In genomic region chr3:158105710-158106438, GRCh38 we compare ENCODE assay signal across 9 cellular contexts. TPM values are rescaled to one million over a fixed set of nuclear protein-coding genes. Genes with fewer than 3 reads are reported as not detected.
DNase-seq lines count a peak whose midpoint lies in the region; ATAC-seq and TF ChIP-seq lines count a peak whose summit lies in the region.
"Had no signal": no experiment of that assay in that cellular context is flagged by ENCODE, and none has a peak within 500 bp of the region (broad histone marks: within the 10 kb centered on the region; RNA-seq: fewer than 3 reads in every experiment).

Gene SHOX2, minus strand, starts transcription at chr3:158106420. Its CDS starts 396 bp downstream, at chr3:158106024.

- H3K27ac ChIP-seq in CD8-positive, alpha-beta T cell (ENCODE audit: low read depth, low read length), result no peak within 1 kb of the TSS
- no peak within 1 kb of the TSS for H3K27ac ChIP-seq in endodermal cell (ENCODE audit: low read depth, low read length)
- no peak within 1 kb of the TSS for H3K27ac ChIP-seq in naive thymus-derived CD4-positive, alpha-beta T cell (ENCODE audit: low read depth, low read length)

- POLR2A ChIA-PET in CD8-positive, alpha-beta T cell (lab: Charles Lee), result no interaction called here
- POLR2A ChIA-PET in HEK293T (lab: Yijun Ruan, JAX), result interaction anchor here (1.1 kb wide), 1 partner anchor 193 kb away, joined by 3 read pairs; no protein-coding TSS in a partner anchor
- POLR2A ChIA-PET in naive thymus-derived CD4-positive, alpha-beta T cell (lab: Charles Lee), result interaction anchor here (5.2 kb wide), 1 partner anchor 8 kb away, joined by 31 read pairs; no protein-coding TSS in a partner anchor

- intact Hi-C loops in CD8-positive, alpha-beta T cell (cut with DNase I, micrococcal nuclease), result loop anchor here (10.0 kb wide), 2 partner anchors 559 to 1431 kb away; partner anchors contain the start of gene TIPARP (in 1 of the 2)
- intact Hi-C loops in naive thymus-derived CD4-positive, alpha-beta T cell (cut with micrococcal nuclease), result loop anchor here (5.0 to 10.0 kb wide), 3 partner anchors 929 to 1431 kb away; partner anchors contain the start of gene TIPARP (in 1 of the 2)

- H3K27ac Mint-ChIP-seq in CD8-positive, alpha-beta T cell, result no peak within 1 kb of the TSS
- H3K27ac Mint-ChIP-seq in endodermal cell, result no peak within 1 kb of the TSS
- H3K27ac Mint-ChIP-seq in naive thymus-derived CD4-positive, alpha-beta T cell, result peak within 1 kb of the TSS in 7 of 9 donors; percentile 32 to 88 (median 82)

- peaks cover 48% of the 10 kb centered on the region for H3K4me1 Mint-ChIP-seq in CD8-positive, alpha-beta T cell (ENCODE audit: low read depth)
- peaks cover 32% of the 10 kb centered on the region for H3K4me1 Mint-ChIP-seq in endodermal cell
- peaks cover 44 to 75% (median 59%) of the 10 kb centered on the region in 7 donors for H3K4me1 Mint-ChIP-seq in naive thymus-derived CD4-positive, alpha-beta T cell

- peaks cover 79% of the 10 kb centered on the region for H3K27me3 ChIP-seq in CD8-positive, alpha-beta T cell (ENCODE audit: insufficient read depth, low read length)
- H3K27me3 ChIP-seq in endodermal cell (ENCODE audit: control insufficient read depth, insufficient read depth, low read length, poor library complexity, severe bottlenecking), result peaks cover 86% of the 10 kb centered on the region
- peaks cover 27 to 69% of the 10 kb centered on the region in 2 donors for H3K27me3 ChIP-seq in naive thymus-derived CD4-positive, alpha-beta T cell (ENCODE audit: control insufficient read depth in 2 of 2, insufficient read depth in 2 of 2, low read length in 2 of 2)

- no peaks in the 10 kb centered on the region for H3K9me3 ChIP-seq in CD8-positive, alpha-beta T cell (ENCODE audit: low read length)
- H3K9me3 ChIP-seq in endodermal cell (ENCODE audit: control insufficient read depth, low read length), result no peaks in the 10 kb centered on the region
- H3K9me3 ChIP-seq in naive thymus-derived CD4-positive, alpha-beta T cell (ENCODE audit: control insufficient read depth in 2 of 3, low read length in 3 of 3), result no peaks in the 10 kb centered on the region

- peak within 1 kb of the TSS; percentile 76 for H3K4me3 Mint-ChIP-seq in CD8-positive, alpha-beta T cell
- peak within 1 kb of the TSS; percentile 58 for H3K4me3 Mint-ChIP-seq in endodermal cell
- H3K4me3 Mint-ChIP-seq in naive thymus-derived CD4-positive, alpha-beta T cell, result peak within 1 kb of the TSS; percentile 75 to 90 (median 82)

- peak within 1 kb of the TSS; percentile 43 for H3K4me3 ChIP-seq in CD8-positive, alpha-beta T cell (ENCODE audit: low read depth, low read length)
- H3K4me3 ChIP-seq in endodermal cell (ENCODE audit: low read length), result peak within 1 kb of the TSS; percentile 77
- H3K4me3 ChIP-seq in naive thymus-derived CD4-positive, alpha-beta T cell (ENCODE audit: low read length), result peak within 1 kb of the TSS; percentile 20

- H3K4me1 ChIP-seq in CD8-positive, alpha-beta T cell (ENCODE audit: insufficient read depth, low read length), result peaks cover 43% of the 10 kb centered on the region
- peaks cover 13% of the 10 kb centered on the region for H3K4me1 ChIP-seq in endodermal cell (ENCODE audit: control insufficient read depth, insufficient read depth, low read length)
- H3K4me1 ChIP-seq in naive thymus-derived CD4-positive, alpha-beta T cell (ENCODE audit: control insufficient read depth in 2 of 2, insufficient read depth in 2 of 2, low read length in 2 of 2), result peaks cover 32% of the 10 kb centered on the region in 2 donors

- no peak for ATAC-seq in CD8-positive, alpha-beta T cell
- ATAC-seq in naive thymus-derived CD4-positive, alpha-beta T cell, result peak; percentile 4
- no peak for ATAC-seq in HG03175 (IDR thresholded peaks at IDR 0.05; ENCODE audit: unreplicated experiment)

- WGBS in endodermal cell (ENCODE audit: insufficient coverage in 1 of 2, insufficient read length in 1 of 2), 2 experiments, result 0% methylated on average over 11 to 53 of the region's 54 CpGs

- no peak within 1 kb of the TSS for H3K9ac ChIP-seq in endodermal cell (ENCODE audit: extremely low read depth, low read length, poor library complexity, severe bottlenecking)

- TF ChIP-seq CTCF in CD8-positive, alpha-beta T cell (IDR thresholded peaks at IDR 0.05), result no peak
- TF ChIP-seq CTCF in endodermal cell (conservative IDR thresholded peaks at IDR 0.05), result no peak

- no peaks in the 10 kb centered on the region for H3K36me3 ChIP-seq in CD8-positive, alpha-beta T cell (ENCODE audit: insufficient read depth, low read length)
- H3K36me3 ChIP-seq in endodermal cell (ENCODE audit: control insufficient read depth, insufficient read depth, low read length), result no peaks in the 10 kb centered on the region
- H3K36me3 ChIP-seq in naive thymus-derived CD4-positive, alpha-beta T cell (ENCODE audit: control insufficient read depth in 2 of 3, insufficient read depth in 3 of 3, low read length in 3 of 3), result peaks cover 0 to 3% (median 0%) of the 10 kb centered on the region in 3 experiments

- DNase-seq in CD8-positive, alpha-beta T cell, result peak in 1 of 7 experiments; percentile 51
- DNase-seq in HEK293T (ENCODE audit: extremely low spot score) (peak; percentile 34), SW 1271 (lab: John Stamatoyannopoulos, UW) (peak; percentile 8 to 63), endodermal cell (peak; percentile 88), NCI-H446 treated with DMSO at 0.1 percent for 48 hours (lab: John Stamatoyannopoulos, UW) (no peak)
- DNase-seq in naive thymus-derived CD4-positive, alpha-beta T cell, result peak in 3 of 9 donors; percentile 13 to 37 (median 24)
- no peak for DNase-seq in NK-92 treated with Interleukin-12 subunit alpha and Interleukin-12 subunit beta, amount 100 ng/mL, for 24 hours (lab: John Stamatoyannopoulos, UW)

- peaks cover 75% of the 10 kb centered on the region for H3K27me3 Mint-ChIP-seq in CD8-positive, alpha-beta T cell (ENCODE audit: low read depth)
- peaks cover 87% of the 10 kb centered on the region for H3K27me3 Mint-ChIP-seq in endodermal cell (ENCODE audit: insufficient read depth)
- peaks cover 73 to 86% (median 79%) of the 10 kb centered on the region in 5 donors for H3K27me3 Mint-ChIP-seq in naive thymus-derived CD4-positive, alpha-beta T cell

- CTCF ChIA-PET in CD8-positive, alpha-beta T cell (lab: Charles Lee), result no interaction called here
- CTCF ChIA-PET in HEK293T (lab: Yijun Ruan, JAX), result no interaction called here
- CTCF ChIA-PET in naive thymus-derived CD4-positive, alpha-beta T cell (lab: Charles Lee), result interaction anchor here (0.6 kb wide), 1 partner anchor 14 kb away, joined by 3 read pairs; no protein-coding TSS in a partner anchor

- peaks cover 12% of the 10 kb centered on the region for H3K36me3 Mint-ChIP-seq in CD8-positive, alpha-beta T cell
- H3K36me3 Mint-ChIP-seq in endodermal cell (ENCODE audit: low read depth), result no peaks in the 10 kb centered on the region
- H3K36me3 Mint-ChIP-seq in naive thymus-derived CD4-positive, alpha-beta T cell, result peaks cover 0 to 14% (median 7%) of the 10 kb centered on the region in 5 donors

- H3K9me3 Mint-ChIP-seq in CD8-positive, alpha-beta T cell, result no peaks in the 10 kb centered on the region
- H3K9me3 Mint-ChIP-seq in endodermal cell, result no peaks in the 10 kb centered on the region
- H3K9me3 Mint-ChIP-seq in naive thymus-derived CD4-positive, alpha-beta T cell, result peaks cover 0 to 41% (median 17%) of the 10 kb centered on the region in 11 donors

TF ChIP-seq in HEK293T, 16 proteins besides CTCF, POLR2A, EP300 and RAD21:
- TF ChIP-seq L3MBTL2 (conservative IDR thresholded peaks at IDR 0.05) (peak; percentile 43), HDGF (IDR thresholded peaks at IDR 0.05; ENCODE audit: borderline replicate concordance) (no peak), TARDBP (IDR thresholded peaks at IDR 0.05) (no peak), PKNOX1 (IDR thresholded peaks at IDR 0.05) (no peak)

RNA-seq across cellular contexts. Expression of gene SHOX2, which starts in this region (rescaled TPM):
- total RNA-seq in CD8-positive, alpha-beta T cell, result not detected
- 1 to 10 TPM; 1.1 to 1.3 TPM for total RNA-seq in endodermal cell
- 1.4 TPM for polyA plus RNA-seq in endodermal cell (2013, experiment 1 of 2)
- polyA plus RNA-seq in endodermal cell (2013, experiment 2 of 2), result 1.8 TPM
- total RNA-seq in naive thymus-derived CD4-positive, alpha-beta T cell, result not detected
- not detected for polyA plus RNA-seq in naive thymus-derived CD4-positive, alpha-beta T cell
- total RNA-seq: T-helper 1 cell treated with Interleukin-12 subunit alpha and Interleukin-12 subunit beta and Interleukin-4 antibody, amounts not matched to agents 30 ng/mL and 1 ng/mL, for 36 hours had no signal

Comparison
In these comparisons a context has a peak if more than half of its experiments do, and no peak if none do; other contexts are left out.
1. Peak in ATAC-seq and H3K4me3 ChIP-seq in naive thymus-derived CD4-positive, alpha-beta T cell; RNA of the gene not detected or under 1 TPM.
2. DNase-seq: peak in HEK293T (single experiment), SW 1271 (2 of 2) and endodermal cell (single experiment); none in NCI-H446 treated with DMSO at 0.1 percent for 48 hours (single experiment) and NK-92 treated with Interleukin-12 subunit alpha and Interleukin-12 subunit beta, amount 100 ng/mL, for 24 hours (single experiment).
3. H3K4me3 ChIP-seq: peak in every context shown above with its lines; median percentile 77 in endodermal cell; 43 in CD8-positive, alpha-beta T cell; 20 in naive thymus-derived CD4-positive, alpha-beta T cell.
4. H3K27ac Mint-ChIP-seq: peak in naive thymus-derived CD4-positive, alpha-beta T cell (7 of 9); none in CD8-positive, alpha-beta T cell (single experiment) and endodermal cell (single experiment).
5. Peak in every context shown above with its lines, with median percentiles within 50 percentile points of each other: H3K4me3 Mint-ChIP-seq.